ENCODE assay signal across 28 cellular contexts in the genomic region with DNA sequence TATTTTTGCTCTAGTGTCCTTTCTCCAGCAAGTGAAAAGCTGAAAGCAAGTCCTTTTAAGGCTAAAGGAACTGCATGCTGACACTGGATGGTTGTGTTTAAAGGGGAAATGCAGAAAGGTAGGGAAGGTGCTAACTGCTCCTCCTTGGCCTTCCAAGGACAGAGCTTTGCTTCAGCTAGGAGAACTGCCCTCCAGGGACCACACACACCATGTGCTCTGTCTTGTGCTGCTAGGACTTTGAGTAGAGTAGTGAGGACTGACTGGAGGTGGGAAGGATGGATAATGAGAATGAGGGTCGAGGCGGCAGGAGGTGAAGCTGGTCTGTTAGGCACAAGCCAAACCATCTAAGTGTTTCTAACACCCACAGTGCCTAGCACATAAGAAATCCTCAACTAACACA.
"Had no signal": no experiment of that assay in that cellular context is flagged by ENCODE, and none has a peak within 500 bp of the region (broad histone marks: within the 10 kb centered on the region; RNA-seq: fewer than 3 reads in every experiment).

No MANE protein-coding gene starts in this region.

- H3K27me3 Mint-ChIP-seq: progenitor cell of endocrine pancreas, type B pancreatic cell had no signal

- H3K4me1 ChIP-seq: pancreas, psoas muscle, right lobe of liver, sigmoid colon, stomach, thyroid gland, tibial nerve, upper lobe of right lung, uterus had no signal

- H3K27ac Mint-ChIP-seq: naive thymus-derived CD4-positive, alpha-beta T cell; natural killer cell; nephron; progenitor cell of endocrine pancreas; stimulated activated effector memory CD8-positive, alpha-beta T cell treated with anti-CD3 and anti-CD28 coated beads, Interleukin-12 subunit alpha, Interleukin-12 subunit beta, amount 100 ng/mL, for 72 hours; stimulated activated naive B cell treated with anti-CD40 and anti-IgM and Interleukin-4, amounts not matched to agents 10 μg/mL and 1 μg/mL and 100 μg/mL, for 72 hours; stimulated activated naive CD8-positive, alpha-beta T cell treated with anti-CD3 and anti-CD28 coated beads, Interleukin-15, Interleukin-2, amounts not matched to agents 100 ng/mL and 50 ng/mL, for 24 hours; type B pancreatic cell had no signal

- H3K27ac ChIP-seq: neutrophil, pancreas, psoas muscle, right lobe of liver, sigmoid colon, stomach, thoracic aorta, thyroid gland, tibial nerve, upper lobe of right lung, uterus had no signal

- FAIRE-seq: pancreas, small intestine had no signal

- H3K4me3 ChIP-seq: pancreas, psoas muscle, right lobe of liver, sigmoid colon, stomach, thoracic aorta, thyroid gland, tibial nerve, upper lobe of right lung, uterus had no signal

- H3K9me3 ChIP-seq: neutrophil, pancreas, psoas muscle, right lobe of liver, sigmoid colon, stomach, thoracic aorta, thyroid gland, tibial nerve, upper lobe of right lung, uterus had no signal

- H3K36me3 ChIP-seq: neutrophil, pancreas, right lobe of liver, sigmoid colon, stomach, thoracic aorta, thyroid gland, tibial nerve, upper lobe of right lung, uterus had no signal

- DNase-seq: naive thymus-derived CD4-positive, alpha-beta T cell; natural killer cell; nucleus accumbens; pancreas; posterior cingulate gyrus; psoas muscle; right cardiac atrium; right lobe of liver; sigmoid colon; small intestine; stimulated activated CD4-positive, alpha-beta T cell treated with anti-CD3 and anti-CD28 coated beads, Interleukin-15, amount 100 ng/mL, for 24 hours; stimulated activated CD4-positive, alpha-beta T cell treated with anti-CD3 and anti-CD28 coated beads, Interleukin-2, amount 100 ng/mL, for 24 hours; stimulated activated CD4-positive, alpha-beta T cell treated with anti-CD3 and anti-CD28 coated beads, Interleukin-2, amount 100 ng/mL, for 48 hours; stimulated activated CD4-positive, alpha-beta T cell treated with anti-CD3 and anti-CD28 coated beads, Interleukin-4, amount 100 ng/mL, for 24 hours; stimulated activated naive B cell treated with anti-CD40 and anti-IgM and Interleukin-4, amounts not matched to agents 10 μg/mL and 1 μg/mL and 100 μg/mL, for 72 hours; stimulated activated naive CD4-positive, alpha-beta T cell treated with Interleukin-2 at 50 U/mL for 16 hours; stomach; thyroid gland; upper lobe of right lung; uterus had no signal

- H3K4me3 Mint-ChIP-seq: naive thymus-derived CD4-positive, alpha-beta T cell; natural killer cell; nephron; stimulated activated effector memory CD8-positive, alpha-beta T cell treated with anti-CD3 and anti-CD28 coated beads, Interleukin-12 subunit alpha, Interleukin-12 subunit beta, amount 100 ng/mL, for 72 hours; stimulated activated naive B cell treated with anti-CD40 and anti-IgM and Interleukin-4, amounts not matched to agents 10 μg/mL and 1 μg/mL and 100 μg/mL, for 72 hours; stimulated activated naive CD8-positive, alpha-beta T cell treated with anti-CD3 and anti-CD28 coated beads, Interleukin-15, Interleukin-2, amounts not matched to agents 100 ng/mL and 50 ng/mL, for 24 hours; type B pancreatic cell had no signal

- ATAC-seq: naive thymus-derived CD4-positive, alpha-beta T cell; natural killer cell; pancreas; psoas muscle; right cardiac atrium; right lobe of liver; stimulated activated effector memory CD8-positive, alpha-beta T cell treated with anti-CD3 and anti-CD28 coated beads, Interleukin-12 subunit alpha, Interleukin-12 subunit beta, amount 100 ng/mL, for 72 hours; stimulated activated naive B cell treated with anti-CD40 and anti-IgM and Interleukin-4, amounts not matched to agents 10 μg/mL and 1 μg/mL and 100 μg/mL, for 72 hours; upper lobe of right lung had no signal

- H3K27me3 ChIP-seq: neutrophil, pancreas, right lobe of liver, sigmoid colon, thyroid gland, tibial nerve, upper lobe of right lung, uterus had no signal

- H3K36me3 Mint-ChIP-seq: natural killer cell; stimulated activated effector memory CD8-positive, alpha-beta T cell treated with anti-CD3 and anti-CD28 coated beads, Interleukin-12 subunit alpha, Interleukin-12 subunit beta, amount 100 ng/mL, for 72 hours; stimulated activated naive B cell treated with anti-CD40 and anti-IgM and Interleukin-4, amounts not matched to agents 10 μg/mL and 1 μg/mL and 100 μg/mL, for 72 hours; type B pancreatic cell had no signal

- H3K4me1 Mint-ChIP-seq: naive thymus-derived CD4-positive, alpha-beta T cell; natural killer cell; nephron; stimulated activated effector memory CD8-positive, alpha-beta T cell treated with anti-CD3 and anti-CD28 coated beads, Interleukin-12 subunit alpha, Interleukin-12 subunit beta, amount 100 ng/mL, for 72 hours; stimulated activated naive B cell treated with anti-CD40 and anti-IgM and Interleukin-4, amounts not matched to agents 10 μg/mL and 1 μg/mL and 100 μg/mL, for 72 hours had no signal
